11 cellular contexts compared by ENCODE assay signal in the genomic region with DNA sequence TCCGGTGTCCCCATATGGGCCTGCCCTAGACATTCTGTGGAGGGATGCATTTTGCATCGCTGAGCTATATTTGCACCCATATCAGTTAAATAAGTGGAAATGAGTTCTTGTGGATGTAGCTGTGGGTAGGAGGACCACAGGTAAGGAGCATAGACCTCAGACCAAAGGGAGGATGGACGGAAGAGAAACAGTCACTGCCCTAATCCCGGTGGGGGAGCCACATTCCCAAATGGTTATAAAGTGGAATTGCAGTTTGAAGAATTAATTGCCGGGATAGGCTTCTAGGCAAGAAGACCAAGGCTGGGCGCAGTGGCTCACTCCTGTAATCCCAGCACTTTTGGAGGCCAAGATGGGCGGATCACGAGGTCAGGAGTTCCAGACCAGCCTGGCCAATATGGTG. TPM values are rescaled to one million over a fixed set of nuclear protein-coding genes. Genes with fewer than 3 reads are reported as not detected.
DNase-seq lines count a peak whose midpoint lies in the region; ATAC-seq, FAIRE-seq and TF ChIP-seq lines count a peak whose summit lies in the region.
"Had no signal": no experiment of that assay in that cellular context is flagged by ENCODE, and none has a peak within 500 bp of the region (broad histone marks: within the 10 kb centered on the region; RNA-seq: fewer than 3 reads in every experiment).

No MANE protein-coding gene starts in this region.

- no peaks in the 10 kb centered on the region for H3K9me3 ChIP-seq in HepG2 (ENCODE audit: low read length)
- H3K9me3 ChIP-seq in right lobe of liver = no peaks in the 10 kb centered on the region
- H3K9me3 ChIP-seq: SJCRH30 had no signal

- no peak for TF ChIP-seq POLR2A in HepG2 (IDR thresholded peaks at IDR 0.05; ENCODE audit: insufficient read depth in 1 of 2, low read depth in 2 of 2, low read length in 2 of 2)
- no peak for TF ChIP-seq POLR2A in right lobe of liver (IDR thresholded peaks at IDR 0.05)

- H3K4me3 Mint-ChIP-seq in activated T-helper 2 cell treated with anti-CD3 and anti-CD28 coated beads, Interferon-gamma antibody, Interleukin-2, Interleukin-4, amounts not matched to agents 10 μg/mL and 5 μg/mL and 100 μg/mL, durations not matched to agents 14 hours and 24 hours and 36 hours (ENCODE audit: low read depth) = peak overlapping the region; percentile 89
- H3K4me3 Mint-ChIP-seq in mesothelial cell of epicardium = peak overlapping the region; percentile 84
- peak overlapping the region; percentile 90 for H3K4me3 Mint-ChIP-seq in type B pancreatic cell

- H3K4me3 ChIP-seq in HepG2 (replicated peaks in 1 of 3; ENCODE audit: insufficient read depth in 1 of 3, low read depth in 2 of 3, low read length in 3 of 3) = peak overlapping the region; percentile 85 to 99 (median 86)
- H3K4me3 ChIP-seq in right lobe of liver = peak overlapping the region in 1 of 3 donors; percentile 97

- CTCF ChIA-PET in HepG2 (lab: Yijun Ruan, JAX; ENCODE audit: low intra/inter-chr PET ratio, low total read pairs) = no interaction called here

- TF ChIP-seq EP300 in HepG2 (IDR thresholded peaks at IDR 0.05; ENCODE audit: low read depth in 2 of 2, low read length in 2 of 2) (no peak), HepG2 (CRISPR knock-in tag; IDR thresholded peaks at IDR 0.05; ENCODE audit: borderline replicate concordance) (no peak)

- POLR2A ChIA-PET in HepG2 (lab: Yijun Ruan, JAX) = interaction anchor here (1.3 to 2.2 kb wide), 3 partner anchors 12 to 118 kb away, joined by 4 to 8 read pairs (median 5); partner anchors contain the start of genes ALKBH6, POLR2I, SYNE4 and TBCB

- H3K27ac Mint-ChIP-seq in activated T-helper 2 cell treated with anti-CD3 and anti-CD28 coated beads, Interferon-gamma antibody, Interleukin-2, Interleukin-4, amounts not matched to agents 10 μg/mL and 5 μg/mL and 100 μg/mL, durations not matched to agents 14 hours and 24 hours and 36 hours = peak overlapping the region; percentile 21
- H3K27ac Mint-ChIP-seq in mesothelial cell of epicardium (no peak overlapping the region), type B pancreatic cell (no peak overlapping the region)

- H3K4me2 ChIP-seq in HepG2 (ENCODE audit: low read depth, low read length) = peak overlapping the region; percentile 96

- H3K27ac ChIP-seq in HepG2 (ENCODE audit: extremely low read length, insufficient read depth, low read length) (peak overlapping the region; percentile 84), right lobe of liver (no peak overlapping the region)
- H3K27ac ChIP-seq: SJCRH30 had no signal

- H4K20me1 ChIP-seq in HepG2 (ENCODE audit: insufficient read depth, low read length) = peaks cover 9% of the 10 kb centered on the region

- peak overlapping the region; percentile 86; the same call in 1 of the 2 replicates for H3K9ac ChIP-seq in HepG2 (ENCODE audit: insufficient read depth, low read depth, low read length)

- peaks cover 33% of the 10 kb centered on the region for H3K36me3 Mint-ChIP-seq in activated T-helper 2 cell treated with anti-CD3 and anti-CD28 coated beads, Interferon-gamma antibody, Interleukin-2, Interleukin-4, amounts not matched to agents 10 μg/mL and 5 μg/mL and 100 μg/mL, durations not matched to agents 14 hours and 24 hours and 36 hours (ENCODE audit: low read depth)
- H3K36me3 Mint-ChIP-seq in mesothelial cell of epicardium (peaks cover 2% of the 10 kb centered on the region), type B pancreatic cell (peaks cover 8% of the 10 kb centered on the region)

- no peaks in the 10 kb centered on the region for H3K27me3 Mint-ChIP-seq in activated T-helper 2 cell treated with anti-CD3 and anti-CD28 coated beads, Interferon-gamma antibody, Interleukin-2, Interleukin-4, amounts not matched to agents 10 μg/mL and 5 μg/mL and 100 μg/mL, durations not matched to agents 14 hours and 24 hours and 36 hours (ENCODE audit: low read depth)
- H3K27me3 Mint-ChIP-seq in mesothelial cell of epicardium (ENCODE audit: low read depth) (no peaks in the 10 kb centered on the region), type B pancreatic cell (peaks cover 1% of the 10 kb centered on the region)

- H3K79me2 ChIP-seq in HepG2 (ENCODE audit: insufficient read depth, low read length) = peaks cover 24% of the 10 kb centered on the region

- ATAC-seq in HepG2 = no peak
- ATAC-seq in right lobe of liver = no peak
- no peak for ATAC-seq in HG03097 (IDR thresholded peaks at IDR 0.05; ENCODE audit: low FRiP score, unreplicated experiment)

- in situ Hi-C loops in HepG2 (cut with HindIII; ENCODE audit: extremely low pct_ligation_motif_present, low pct_unique_long_range_greater_than_20kb) = loop anchor here (5.0 kb wide), 1 partner anchor 56 kb away; the partner anchor contains the start of genes THAP8 and WDR62

- TF ChIP-seq RAD21 in HepG2 (CRISPR knock-in tag; IDR thresholded peaks at IDR 0.05) = no peak

- no peak overlapping the region for H2AFZ ChIP-seq in HepG2 (ENCODE audit: low read length)

- peaks cover 20% of the 10 kb centered on the region for H3K4me1 Mint-ChIP-seq in activated T-helper 2 cell treated with anti-CD3 and anti-CD28 coated beads, Interferon-gamma antibody, Interleukin-2, Interleukin-4, amounts not matched to agents 10 μg/mL and 5 μg/mL and 100 μg/mL, durations not matched to agents 14 hours and 24 hours and 36 hours (ENCODE audit: low read depth)
- peaks cover 14% of the 10 kb centered on the region for H3K4me1 Mint-ChIP-seq in mesothelial cell of epicardium
- peaks cover 22% of the 10 kb centered on the region for H3K4me1 Mint-ChIP-seq in type B pancreatic cell (ENCODE audit: unreplicated experiment)

- BruUV-seq in HepG2 (replicated peaks; lab: Mats Ljungman, UMichigan) = no TSS peak

- H3K27me3 ChIP-seq in HepG2 (ENCODE audit: control insufficient read depth in 1 of 2, insufficient read depth in 2 of 2, low read length in 2 of 2) = no peaks in the 10 kb centered on the region
- no peaks in the 10 kb centered on the region for H3K27me3 ChIP-seq in right lobe of liver
- H3K27me3 ChIP-seq: SJCRH30 had no signal

- intact Hi-C loops in HepG2 (cut with micrococcal nuclease; ENCODE audit: unreplicated experiment) = loop anchor here (5.0 kb wide), 1 partner anchor 56 kb away; the partner anchor contains the start of genes THAP8 and WDR62
- intact Hi-C loops in right lobe of liver (cut with DNase I) = no loop called here
- intact Hi-C loops in activated T-helper 2 cell treated with anti-CD3 and anti-CD28 coated beads, Interferon-gamma antibody, Interleukin-2, Interleukin-4, amounts not matched to agents 10 μg/mL and 5 μg/mL and 100 μg/mL, durations not matched to agents 14 hours and 24 hours and 36 hours (cut with micrococcal nuclease) = loop anchor here (5.0 to 10.0 kb wide), 3 partner anchors 44 to 252 kb away; partner anchors contain the start of genes HCST, IGFLR1, LIN37 and NFKBID

- no peak for FAIRE-seq in HepG2 (lab: Jason Lieb, UNC)

- H3K9me3 Mint-ChIP-seq in activated T-helper 2 cell treated with anti-CD3 and anti-CD28 coated beads, Interferon-gamma antibody, Interleukin-2, Interleukin-4, amounts not matched to agents 10 μg/mL and 5 μg/mL and 100 μg/mL, durations not matched to agents 14 hours and 24 hours and 36 hours = no peaks in the 10 kb centered on the region
- no peaks in the 10 kb centered on the region for H3K9me3 Mint-ChIP-seq in mesothelial cell of epicardium
- H3K9me3 Mint-ChIP-seq in type B pancreatic cell = no peaks in the 10 kb centered on the region

- DNase-seq in HepG2 (ENCODE audit: low spot score) = no peak
- no peak for DNase-seq in right lobe of liver
- no peak for DNase-seq in activated T-helper 2 cell treated with anti-CD3 and anti-CD28 coated beads, Interferon-gamma antibody, Interleukin-2, Interleukin-4, amounts not matched to agents 10 μg/mL and 5 μg/mL and 100 μg/mL, durations not matched to agents 14 hours and 24 hours and 36 hours (ENCODE audit: low spot score)
- DNase-seq in mesothelial cell of epicardium (ENCODE audit: low spot score in 2 of 2, unreplicated experiment in 2 of 2) = no peak
- no peak for DNase-seq in type B pancreatic cell (ENCODE audit: extremely low spot score, unreplicated experiment)
- no peak for DNase-seq in stimulated activated CD4-positive, alpha-beta T cell treated with anti-CD3 and anti-CD28 coated beads, Interleukin-4, amount 100 ng/mL, for 4 hours
- DNase-seq in LoVo (ENCODE audit: low spot score) = no peak
- DNase-seq: cerebellar nuclear complex; SJCRH30; stimulated activated naive CD4-positive, alpha-beta T cell treated with Interleukin-2 at 50 U/mL for 16 hours had no signal

- H3K36me3 ChIP-seq in HepG2 (replicated peaks in 1 of 2; ENCODE audit: control insufficient read depth in 1 of 2, insufficient read depth in 2 of 2, low read length in 2 of 2) (peaks cover 5 to 9% of the 10 kb centered on the region in 2 experiments; a peak in 3 of 5 replicates), right lobe of liver (no peaks in the 10 kb centered on the region)

- TF ChIP-seq CTCF in HepG2 (CRISPR knock-in tag; IDR thresholded peaks at IDR 0.05) (no peak), right lobe of liver (IDR thresholded peaks at IDR 0.05) (no peak), mesothelial cell of epicardium (IDR thresholded peaks at IDR 0.05; ENCODE audit: unreplicated experiment) (no peak), type B pancreatic cell (conservative IDR thresholded peaks at IDR 0.05) (no peak)

- 85% methylated on average over 8 of the region's 8 CpGs for WGBS in HepG2 (ENCODE audit: low lambda C conversion rate)
- WGBS in right lobe of liver (ENCODE audit: insufficient coverage, low coverage, low lambda C conversion rate, missing lambda C conversion rate) = 87% methylated on average over 8 of the region's 8 CpGs

- H3K4me1 ChIP-seq in HepG2 (ENCODE audit: insufficient read depth, low read length) = peaks cover 52% of the 10 kb centered on the region
- H3K4me1 ChIP-seq in right lobe of liver = peaks cover 0 to 36% (median 12%) of the 10 kb centered on the region in 4 donors

RNA-seq across cellular contexts. Expression of gene SDHAF1, which starts 1.8 kb away (rescaled TPM):
- total RNA-seq in HepG2 (2016; rRNA removed; fragmentation: Illumina TruSeq; extraction: Trizol) (21.0 and 22.8 TPM in 2 replicates), right lobe of liver (10 to 100 TPM in 4 of 6 experiments, 1 to 10 TPM in 2; 8.4 to 41.9 (median 12.0) TPM), mesothelial cell of epicardium (10.6 to 12.4 TPM (median 12.0 TPM) in 3 replicates), type B pancreatic cell (ENCODE audit: low replicate concordance) (16.1 and 17.3 TPM in 2 replicates)
- total RNA-seq in HepG2 (2016; cell fraction: cytosol; rRNA removed; fragmentation: Illumina TruSeq; extraction: Trizol; ENCODE audit: low read depth) = 10.6 and 12.2 TPM in 2 replicates
- total RNA-seq in HepG2 (2016; cell fraction: insoluble cytoplasmic fraction; rRNA removed; fragmentation: Illumina TruSeq; extraction: Trizol) = 20.9 and 21.2 TPM in 2 replicates
- total RNA-seq in HepG2 (2016; cell fraction: membrane; rRNA removed; fragmentation: Illumina TruSeq; extraction: Trizol) = 21.9 and 24.8 TPM in 2 replicates
- total RNA-seq in HepG2 (2016; cell fraction: nucleus; rRNA removed; fragmentation: Illumina TruSeq; extraction: Trizol) = 10.8 and 12.0 TPM in 2 replicates
- 17.8 and 18.7 TPM in 2 replicates for polyA plus RNA-seq in HepG2 (2011; rRNA removed)
- 24.1 and 32.9 TPM in 2 replicates for polyA plus RNA-seq in HepG2 (2011; cell fraction: cytosol; rRNA removed)
- 16.2 and 17.2 TPM in 2 replicates for polyA plus RNA-seq in HepG2 (2011; cell fraction: nucleus; rRNA removed)
- polyA plus RNA-seq in HepG2 (2012) = 11.8 and 14.9 TPM in 2 replicates
- polyA plus RNA-seq in HepG2 (2016; cell fraction: cytosol; fragmentation: Illumina TruSeq; extraction: Trizol; ENCODE audit: low read depth) = 10.2 and 10.4 TPM in 2 replicates
- 24.9 and 26.1 TPM in 2 replicates for polyA plus RNA-seq in HepG2 (2016; cell fraction: insoluble cytoplasmic fraction; fragmentation: Illumina TruSeq; extraction: Trizol; ENCODE audit: low read depth)
- polyA plus RNA-seq in HepG2 (2016; cell fraction: membrane; fragmentation: Illumina TruSeq; extraction: Trizol; ENCODE audit: low read depth) = 18.7 and 21.3 TPM in 2 replicates
- polyA plus RNA-seq in HepG2 (2016; cell fraction: nucleus; fragmentation: Illumina TruSeq; extraction: Trizol; ENCODE audit: insufficient read depth, low read depth) = 17.9 and 19.2 TPM in 2 replicates
- 6.1 and 13.8 TPM in 2 replicates for polyA minus RNA-seq in HepG2 (2011; rRNA and poly(A)+ RNA removed; ENCODE audit: low replicate concordance)
- polyA minus RNA-seq in HepG2 (2011; cell fraction: cytosol; rRNA and poly(A)+ RNA removed) = 7.8 and 9.5 TPM in 2 replicates
- polyA minus RNA-seq in HepG2 (2011; cell fraction: nucleus; rRNA and poly(A)+ RNA removed) = 7.1 and 8.1 TPM in 2 replicates
- total RNA-seq in activated T-helper 2 cell treated with anti-CD3 and anti-CD28 coated beads, Interferon-gamma antibody, Interleukin-2, Interleukin-4, amounts not matched to agents 10 μg/mL and 5 μg/mL and 100 μg/mL, durations not matched to agents 14 hours and 24 hours and 36 hours = 20.0 and 20.8 TPM in 2 replicates

RNA-seq across cellular contexts. Expression of gene SYNE4, which starts 11.8 kb away (rescaled TPM):
- 20.7 and 23.0 TPM in 2 replicates for total RNA-seq in HepG2 (2016; rRNA removed; fragmentation: Illumina TruSeq; extraction: Trizol)
- 11.5 TPM in 2 replicates for total RNA-seq in HepG2 (2016; cell fraction: cytosol; rRNA removed; fragmentation: Illumina TruSeq; extraction: Trizol; ENCODE audit: low read depth)
- 21.1 and 22.0 TPM in 2 replicates for total RNA-seq in HepG2 (2016; cell fraction: insoluble cytoplasmic fraction; rRNA removed; fragmentation: Illumina TruSeq; extraction: Trizol)
- 13.9 and 18.8 TPM in 2 replicates for total RNA-seq in HepG2 (2016; cell fraction: membrane; rRNA removed; fragmentation: Illumina TruSeq; extraction: Trizol)
- 13.2 and 14.2 TPM in 2 replicates for total RNA-seq in HepG2 (2016; cell fraction: nucleus; rRNA removed; fragmentation: Illumina TruSeq; extraction: Trizol)
- polyA plus RNA-seq in HepG2 (2011; rRNA removed) = 13.7 and 19.9 TPM in 2 replicates
- 10.9 and 15.9 TPM in 2 replicates for polyA plus RNA-seq in HepG2 (2011; cell fraction: cytosol; rRNA removed)
- polyA plus RNA-seq in HepG2 (2011; cell fraction: nucleus; rRNA removed) = 19.7 and 29.4 TPM in 2 replicates
- 10.9 and 11.0 TPM in 2 replicates for polyA plus RNA-seq in HepG2 (2012)
- 13.1 and 16.9 TPM in 2 replicates for polyA plus RNA-seq in HepG2 (2016; cell fraction: cytosol; fragmentation: Illumina TruSeq; extraction: Trizol; ENCODE audit: low read depth)
- polyA plus RNA-seq in HepG2 (2016; cell fraction: insoluble cytoplasmic fraction; fragmentation: Illumina TruSeq; extraction: Trizol; ENCODE audit: low read depth) = 22.3 and 24.9 TPM in 2 replicates
- 15.1 and 18.4 TPM in 2 replicates for polyA plus RNA-seq in HepG2 (2016; cell fraction: membrane; fragmentation: Illumina TruSeq; extraction: Trizol; ENCODE audit: low read depth)
- 24.9 and 28.1 TPM in 2 replicates for polyA plus RNA-seq in HepG2 (2016; cell fraction: nucleus; fragmentation: Illumina TruSeq; extraction: Trizol; ENCODE audit: insufficient read depth, low read depth)
- polyA minus RNA-seq in HepG2 (2011; rRNA and poly(A)+ RNA removed; ENCODE audit: low replicate concordance) = 0.28 and 15.7 TPM in 2 replicates
- polyA minus RNA-seq in HepG2 (2011; cell fraction: cytosol; rRNA and poly(A)+ RNA removed) = 6.9 and 7.3 TPM in 2 replicates
- polyA minus RNA-seq in HepG2 (2011; cell fraction: nucleus; rRNA and poly(A)+ RNA removed) = 5.7 and 10.1 TPM in 2 replicates
- total RNA-seq in right lobe of liver = 1 to 10 TPM; 3.9 to 7.5 (median 7.0) TPM
- 1.9 and 2.6 TPM in 2 replicates for total RNA-seq in activated T-helper 2 cell treated with anti-CD3 and anti-CD28 coated beads, Interferon-gamma antibody, Interleukin-2, Interleukin-4, amounts not matched to agents 10 μg/mL and 5 μg/mL and 100 μg/mL, durations not matched to agents 14 hours and 24 hours and 36 hours
- total RNA-seq in mesothelial cell of epicardium = 16.8 to 17.0 TPM (median 17.0 TPM) in 3 replicates
- total RNA-seq in type B pancreatic cell (ENCODE audit: low replicate concordance) = 8.7 and 14.5 TPM in 2 replicates

RNA-seq across cellular contexts. Expression of gene ALKBH6, which starts 17.2 kb away (rescaled TPM):
- total RNA-seq in HepG2 (2016; rRNA removed; fragmentation: Illumina TruSeq; extraction: Trizol) (6.9 and 13.7 TPM in 2 replicates), right lobe of liver (10 to 100 TPM in 5 of 6 experiments, 1 to 10 TPM in 1; 9.7 to 31.2 (median 11.5) TPM), mesothelial cell of epicardium (26.3 to 28.9 TPM (median 28.7 TPM) in 3 replicates), type B pancreatic cell (ENCODE audit: low replicate concordance) (17.8 and 24.8 TPM in 2 replicates)
- 5.2 and 5.9 TPM in 2 replicates for total RNA-seq in HepG2 (2016; cell fraction: cytosol; rRNA removed; fragmentation: Illumina TruSeq; extraction: Trizol; ENCODE audit: low read depth)
- total RNA-seq in HepG2 (2016; cell fraction: insoluble cytoplasmic fraction; rRNA removed; fragmentation: Illumina TruSeq; extraction: Trizol) = 6.6 and 11.7 TPM in 2 replicates
- total RNA-seq in HepG2 (2016; cell fraction: membrane; rRNA removed; fragmentation: Illumina TruSeq; extraction: Trizol) = 5.3 and 5.4 TPM in 2 replicates
- total RNA-seq in HepG2 (2016; cell fraction: nucleus; rRNA removed; fragmentation: Illumina TruSeq; extraction: Trizol) = 8.7 and 10.8 TPM in 2 replicates
- polyA plus RNA-seq in HepG2 (2011; rRNA removed) = 18.1 and 20.9 TPM in 2 replicates
- polyA plus RNA-seq in HepG2 (2011; cell fraction: cytosol; rRNA removed) = 13.5 and 16.8 TPM in 2 replicates
- 61.3 and 62.3 TPM in 2 replicates for polyA plus RNA-seq in HepG2 (2011; cell fraction: nucleus; rRNA removed)
- 12.0 and 17.8 TPM in 2 replicates for polyA plus RNA-seq in HepG2 (2012)
- polyA plus RNA-seq in HepG2 (2016; cell fraction: cytosol; fragmentation: Illumina TruSeq; extraction: Trizol; ENCODE audit: low read depth) = 4.2 and 4.7 TPM in 2 replicates
- 8.3 and 10.2 TPM in 2 replicates for polyA plus RNA-seq in HepG2 (2016; cell fraction: insoluble cytoplasmic fraction; fragmentation: Illumina TruSeq; extraction: Trizol; ENCODE audit: low read depth)
- 4.5 and 5.6 TPM in 2 replicates for polyA plus RNA-seq in HepG2 (2016; cell fraction: membrane; fragmentation: Illumina TruSeq; extraction: Trizol; ENCODE audit: low read depth)
- polyA plus RNA-seq in HepG2 (2016; cell fraction: nucleus; fragmentation: Illumina TruSeq; extraction: Trizol; ENCODE audit: insufficient read depth, low read depth) = 41.1 and 43.4 TPM in 2 replicates
- 7.3 and 9.7 TPM in 2 replicates for polyA minus RNA-seq in HepG2 (2011; rRNA and poly(A)+ RNA removed; ENCODE audit: low replicate concordance)
- polyA minus RNA-seq in HepG2 (2011; cell fraction: cytosol; rRNA and poly(A)+ RNA removed) = 3.4 and 4.0 TPM in 2 replicates
- polyA minus RNA-seq in HepG2 (2011; cell fraction: nucleus; rRNA and poly(A)+ RNA removed) = 7.9 and 9.8 TPM in 2 replicates
- total RNA-seq in activated T-helper 2 cell treated with anti-CD3 and anti-CD28 coated beads, Interferon-gamma antibody, Interleukin-2, Interleukin-4, amounts not matched to agents 10 μg/mL and 5 μg/mL and 100 μg/mL, durations not matched to agents 14 hours and 24 hours and 36 hours = 49.9 and 54.3 TPM in 2 replicates

RNA-seq across cellular contexts. Expression of gene CLIP3, which starts 35.9 kb away (rescaled TPM):
- total RNA-seq in HepG2 (2016; rRNA removed; fragmentation: Illumina TruSeq; extraction: Trizol) = 0.15 TPM in 1 of 2 replicates, not detected in the other
- not detected in 2 replicates for total RNA-seq in HepG2 (2016; cell fraction: cytosol; rRNA removed; fragmentation: Illumina TruSeq; extraction: Trizol; ENCODE audit: low read depth)
- total RNA-seq in HepG2 (2016; cell fraction: insoluble cytoplasmic fraction; rRNA removed; fragmentation: Illumina TruSeq; extraction: Trizol) = 0.17 TPM in 1 of 2 replicates, not detected in the other
- not detected in 2 replicates for total RNA-seq in HepG2 (2016; cell fraction: membrane; rRNA removed; fragmentation: Illumina TruSeq; extraction: Trizol)
- 0.41 and 0.62 TPM in 2 replicates for total RNA-seq in HepG2 (2016; cell fraction: nucleus; rRNA removed; fragmentation: Illumina TruSeq; extraction: Trizol)
- 1.1 and 1.2 TPM in 2 replicates for polyA plus RNA-seq in HepG2 (2011; rRNA removed)
- 0.11 and 0.15 TPM in 2 replicates for polyA plus RNA-seq in HepG2 (2011; cell fraction: cytosol; rRNA removed)
- 6.3 and 8.5 TPM in 2 replicates for polyA plus RNA-seq in HepG2 (2011; cell fraction: nucleus; rRNA removed)
- polyA plus RNA-seq in HepG2 (2012) = 0.79 and 1.4 TPM in 2 replicates
- polyA plus RNA-seq in HepG2 (2016; cell fraction: cytosol; fragmentation: Illumina TruSeq; extraction: Trizol; ENCODE audit: low read depth) = 0.10 and 0.11 TPM in 2 replicates
- 0.17 TPM in 1 of 2 replicates, not detected in the other for polyA plus RNA-seq in HepG2 (2016; cell fraction: insoluble cytoplasmic fraction; fragmentation: Illumina TruSeq; extraction: Trizol; ENCODE audit: low read depth)
- 0.22 and 0.23 TPM in 2 replicates for polyA plus RNA-seq in HepG2 (2016; cell fraction: membrane; fragmentation: Illumina TruSeq; extraction: Trizol; ENCODE audit: low read depth)
- polyA plus RNA-seq in HepG2 (2016; cell fraction: nucleus; fragmentation: Illumina TruSeq; extraction: Trizol; ENCODE audit: insufficient read depth, low read depth) = 2.1 and 2.5 TPM in 2 replicates
- 0.21 and 0.28 TPM in 2 replicates for polyA minus RNA-seq in HepG2 (2011; rRNA and poly(A)+ RNA removed; ENCODE audit: low replicate concordance)
- not detected in 2 replicates for polyA minus RNA-seq in HepG2 (2011; cell fraction: cytosol; rRNA and poly(A)+ RNA removed)
- 0.90 and 1.4 TPM in 2 replicates for polyA minus RNA-seq in HepG2 (2011; cell fraction: nucleus; rRNA and poly(A)+ RNA removed)
- total RNA-seq in right lobe of liver = 1 to 10 TPM in 2 of 6 experiments, under 1 TPM in 4; 0.55 to 1.6 (median 0.94) TPM
- total RNA-seq in activated T-helper 2 cell treated with anti-CD3 and anti-CD28 coated beads, Interferon-gamma antibody, Interleukin-2, Interleukin-4, amounts not matched to agents 10 μg/mL and 5 μg/mL and 100 μg/mL, durations not matched to agents 14 hours and 24 hours and 36 hours = 1.9 and 2.4 TPM in 2 replicates
- total RNA-seq in mesothelial cell of epicardium = 58.5 to 59.0 TPM (median 59.0 TPM) in 3 replicates
- 5.6 and 51.1 TPM in 2 replicates for total RNA-seq in type B pancreatic cell (ENCODE audit: low replicate concordance)

RNA-seq across cellular contexts. Expression of gene THAP8, which starts 57.3 kb away (rescaled TPM):
- total RNA-seq in HepG2 (2016; rRNA removed; fragmentation: Illumina TruSeq; extraction: Trizol) (1.4 and 1.7 TPM in 2 replicates), right lobe of liver (1 to 10 TPM; 2.5 to 9.0 (median 4.2) TPM), mesothelial cell of epicardium (8.9 to 9.7 TPM (median 9.2 TPM) in 3 replicates), type B pancreatic cell (ENCODE audit: low replicate concordance) (4.9 and 6.4 TPM in 2 replicates)
- 1.3 and 2.0 TPM in 2 replicates for total RNA-seq in HepG2 (2016; cell fraction: cytosol; rRNA removed; fragmentation: Illumina TruSeq; extraction: Trizol; ENCODE audit: low read depth)
- 1.2 and 2.0 TPM in 2 replicates for total RNA-seq in HepG2 (2016; cell fraction: insoluble cytoplasmic fraction; rRNA removed; fragmentation: Illumina TruSeq; extraction: Trizol)
- 1.3 and 2.8 TPM in 2 replicates for total RNA-seq in HepG2 (2016; cell fraction: membrane; rRNA removed; fragmentation: Illumina TruSeq; extraction: Trizol)
- total RNA-seq in HepG2 (2016; cell fraction: nucleus; rRNA removed; fragmentation: Illumina TruSeq; extraction: Trizol) = 0.53 and 1.2 TPM in 2 replicates
- polyA plus RNA-seq in HepG2 (2011; rRNA removed) = 3.7 and 4.0 TPM in 2 replicates
- 2.7 and 4.3 TPM in 2 replicates for polyA plus RNA-seq in HepG2 (2011; cell fraction: cytosol; rRNA removed)
- 6.3 and 9.2 TPM in 2 replicates for polyA plus RNA-seq in HepG2 (2011; cell fraction: nucleus; rRNA removed)
- 2.2 and 2.3 TPM in 2 replicates for polyA plus RNA-seq in HepG2 (2012)
- 1.6 and 2.2 TPM in 2 replicates for polyA plus RNA-seq in HepG2 (2016; cell fraction: cytosol; fragmentation: Illumina TruSeq; extraction: Trizol; ENCODE audit: low read depth)
- polyA plus RNA-seq in HepG2 (2016; cell fraction: insoluble cytoplasmic fraction; fragmentation: Illumina TruSeq; extraction: Trizol; ENCODE audit: low read depth) = 2.9 and 3.0 TPM in 2 replicates
- polyA plus RNA-seq in HepG2 (2016; cell fraction: membrane; fragmentation: Illumina TruSeq; extraction: Trizol; ENCODE audit: low read depth) = 1.9 and 2.3 TPM in 2 replicates
- 2.2 and 4.0 TPM in 2 replicates for polyA plus RNA-seq in HepG2 (2016; cell fraction: nucleus; fragmentation: Illumina TruSeq; extraction: Trizol; ENCODE audit: insufficient read depth, low read depth)
- 0.72 and 5.2 TPM in 2 replicates for polyA minus RNA-seq in HepG2 (2011; rRNA and poly(A)+ RNA removed; ENCODE audit: low replicate concordance)
- polyA minus RNA-seq in HepG2 (2011; cell fraction: cytosol; rRNA and poly(A)+ RNA removed) = 2.3 and 2.6 TPM in 2 replicates
- polyA minus RNA-seq in HepG2 (2011; cell fraction: nucleus; rRNA and poly(A)+ RNA removed) = 2.9 and 3.5 TPM in 2 replicates
- 1.8 and 2.2 TPM in 2 replicates for total RNA-seq in activated T-helper 2 cell treated with anti-CD3 and anti-CD28 coated beads, Interferon-gamma antibody, Interleukin-2, Interleukin-4, amounts not matched to agents 10 μg/mL and 5 μg/mL and 100 μg/mL, durations not matched to agents 14 hours and 24 hours and 36 hours

Comparison
In these comparisons a context has a peak if more than half of its experiments do, and no peak if none do; other contexts are left out.
1. intact Hi-C loops: an anchor here in HepG2 (5.0 kb wide) and activated T-helper 2 cell treated with anti-CD3 and anti-CD28 coated beads, Interferon-gamma antibody, Interleukin-2, Interleukin-4, amounts not matched to agents 10 μg/mL and 5 μg/mL and 100 μg/mL, durations not matched to agents 14 hours and 24 hours and 36 hours (5.0 to 10.0 kb wide); none called in right lobe of liver.